In genomic region chr10:24257588-24257987, GRCh38 we compare ENCODE assay signal across 24 cellular contexts. TPM values are rescaled to one million over a fixed set of nuclear protein-coding genes. Genes with fewer than 3 reads are reported as not detected.
DNase-seq lines count a peak whose midpoint lies in the region; ATAC-seq, FAIRE-seq and TF ChIP-seq lines count a peak whose summit lies in the region.
"Had no signal": no experiment of that assay in that cellular context is flagged by ENCODE, and none has a peak within 500 bp of the region (broad histone marks: within the 10 kb centered on the region; RNA-seq: fewer than 3 reads in every experiment).

No MANE protein-coding gene starts in this region.

- no peaks in the 10 kb centered on the region for H3K4me1 ChIP-seq in IMR-90 (ENCODE audit: control insufficient read depth, insufficient read depth, low read length)
- H3K4me1 ChIP-seq in breast epithelium = peaks cover 11 to 36% of the 10 kb centered on the region in 2 donors
- H3K4me1 ChIP-seq in keratinocyte (ENCODE audit: control insufficient read depth, extremely low read depth, insufficient read depth, low read length) = peaks cover 40% of the 10 kb centered on the region
- peaks cover 80 to 81% (median 80%) of the 10 kb centered on the region in 3 donors for H3K4me1 ChIP-seq in skeletal muscle tissue (ENCODE audit: control insufficient read depth in 3 of 3, insufficient read depth in 3 of 3, low read length in 3 of 3)
- H3K4me1 ChIP-seq: BLaER1 had no signal

- H3K9me3 ChIP-seq in IMR-90 (ENCODE audit: control insufficient read depth, insufficient read depth, low read length) (no peaks in the 10 kb centered on the region), breast epithelium (no peaks in the 10 kb centered on the region), keratinocyte (ENCODE audit: control insufficient read depth, low read depth, low read length) (no peaks in the 10 kb centered on the region), skeletal muscle tissue (ENCODE audit: control insufficient read depth in 3 of 3, low read length in 3 of 3) (no peaks in the 10 kb centered on the region)
- H3K9me3 ChIP-seq: BLaER1 had no signal

- TF ChIP-seq POLR2A in IMR-90 (IDR thresholded peaks at IDR 0.05; ENCODE audit: low read depth, low read length) = no peak
- no peak for TF ChIP-seq POLR2A in breast epithelium (IDR thresholded peaks at IDR 0.05)
- TF ChIP-seq POLR2A in lower leg skin (IDR thresholded peaks at IDR 0.05) = no peak

- CTCF ChIA-PET in IMR-90 (lab: Yijun Ruan, JAX) = interaction anchor here (0.6 to 0.9 kb wide), 2 partner anchors 17 to 147 kb away, joined by 3 read pairs; no protein-coding TSS in a partner anchor

- no peak overlapping the region for H4K91ac ChIP-seq in IMR-90 (ENCODE audit: insufficient read depth, low read depth, low read length)

- no peak for FAIRE-seq in keratinocyte (lab: Jason Lieb, UNC)
- FAIRE-seq: A204.1 had no signal

- in situ Hi-C loops in IMR-90 (cut with MboI; ENCODE audit: low sequenced_read_pairs) = no loop called here

- H4K8ac ChIP-seq in IMR-90 (ENCODE audit: low read depth in 2 of 2, low read length in 2 of 2) = no peak overlapping the region

- no peak for TF ChIP-seq CTCF in IMR-90 (conservative IDR thresholded peaks at IDR 0.05; ENCODE audit: low read depth, low read length)
- TF ChIP-seq CTCF in breast epithelium (IDR thresholded peaks at IDR 0.05) = no peak
- no peak for TF ChIP-seq CTCF in keratinocyte (optimal IDR thresholded peaks at IDR 0.05 in 1 of 3, IDR thresholded peaks at IDR 0.05 in 1 of 3, conservative IDR thresholded peaks at IDR 0.05 in 1 of 3; ENCODE audit: extremely low read depth in 1 of 3, insufficient read depth in 2 of 3, low read length in 3 of 3)
- no peak for TF ChIP-seq CTCF in HFFc6 (IDR thresholded peaks at IDR 0.05)
- no peak for TF ChIP-seq CTCF in lower leg skin (IDR thresholded peaks at IDR 0.05)

- H4K5ac ChIP-seq in IMR-90 (ENCODE audit: low read depth, low read length) = no peak overlapping the region

- H3K18ac ChIP-seq in IMR-90 (ENCODE audit: low read depth, low read length) = no peak overlapping the region

- H2AFZ ChIP-seq in IMR-90 (replicated peaks; ENCODE audit: low read length, poor library complexity) = no peak overlapping the region
- H2AFZ ChIP-seq in keratinocyte (ENCODE audit: control insufficient read depth, low read length) = no peak overlapping the region

- H2BK20ac ChIP-seq in IMR-90 (ENCODE audit: low read depth, low read length) = no peak overlapping the region

- ATAC-seq in IMR-90 (ENCODE audit: low read depth) = no peak
- no peak for ATAC-seq in GM21447 (IDR thresholded peaks at IDR 0.05; ENCODE audit: unreplicated experiment)
- ATAC-seq: PC-3 had no signal

- no peaks in the 10 kb centered on the region for H3K79me1 ChIP-seq in IMR-90 (ENCODE audit: low read depth in 1 of 2, low read length in 2 of 2)

- DNase-seq in IMR-90 (no peak), breast epithelium (ENCODE audit: low spot score in 2 of 2) (no peak), keratinocyte (ENCODE audit: low read depth, low spot score) (no peak), HFFc6 (no peak), lower leg skin (ENCODE audit: low spot score in 2 of 2) (no peak)
- no peak for DNase-seq in stimulated activated CD4-positive, alpha-beta T cell treated with anti-CD3 and anti-CD28 coated beads, Interleukin-12 subunit alpha, Interleukin-12 subunit beta, amount 100 ng/mL, for 4 hours
- DNase-seq: CD4-positive, CD25-positive, alpha-beta regulatory T cell; DMS53; GOT3; HCEC 1CT; Karpas-422; NCI-H1092 treated with DMSO at 0.1 percent for 48 hours; NCI-H1436; NCI-H187 treated with DMSO at 0.1 percent for 48 hours; NCI-H2171 treated with DMSO at 0.1 percent for 48 hours; NCI-H345; NCI-H510A treated with DMSO at 0.1 percent for 48 hours; PC-3; Right ventricle myocardium superior had no signal

- no peak overlapping the region for H3K56ac ChIP-seq in IMR-90 (ENCODE audit: extremely low read depth, insufficient read depth, low read length)

- dilution Hi-C loops in IMR-90 (cut with HindIII; ENCODE audit: low sequenced_read_pairs, unreplicated experiment) (no loop called here), keratinocyte (cut with MboI; ENCODE audit: extremely low pct_ligation_motif_present, low sequenced_read_pairs) (no loop called here)

- H3K9me1 ChIP-seq in IMR-90 (ENCODE audit: insufficient read depth, low read length) = no peaks in the 10 kb centered on the region
- H3K9me1 ChIP-seq in keratinocyte (ENCODE audit: control insufficient read depth, extremely low read depth, insufficient read depth, low read length) = no peaks in the 10 kb centered on the region

- no peaks in the 10 kb centered on the region for H3K36me3 ChIP-seq in IMR-90 (ENCODE audit: control insufficient read depth, insufficient read depth, low read length)
- H3K36me3 ChIP-seq in breast epithelium = no peaks in the 10 kb centered on the region
- H3K36me3 ChIP-seq in keratinocyte (ENCODE audit: control insufficient read depth in 2 of 2, extremely low read depth in 1 of 2, insufficient read depth in 2 of 2, low read length in 2 of 2) = peaks cover 0 to 3% of the 10 kb centered on the region in 2 experiments
- no peaks in the 10 kb centered on the region for H3K36me3 ChIP-seq in skeletal muscle tissue (ENCODE audit: control insufficient read depth in 3 of 3, insufficient read depth in 3 of 3, low read length in 3 of 3)
- H3K36me3 ChIP-seq: BLaER1 had no signal

- no peak overlapping the region for H3K23ac ChIP-seq in IMR-90 (ENCODE audit: low read depth, low read length)

- POLR2A ChIA-PET in IMR-90 (lab: Charles Lee; ENCODE audit: unreplicated experiment) = no interaction called here

- H4K20me1 ChIP-seq in IMR-90 (ENCODE audit: insufficient read depth, low read length) = no peaks in the 10 kb centered on the region
- H4K20me1 ChIP-seq in keratinocyte (ENCODE audit: control insufficient read depth, extremely low read depth, insufficient read depth, low read length) = no peaks in the 10 kb centered on the region
- H4K20me1 ChIP-seq: BLaER1 had no signal

- no peaks in the 10 kb centered on the region for H3K9me3 Mint-ChIP-seq in HFFc6

- peaks cover 43% of the 10 kb centered on the region for H3K79me2 ChIP-seq in keratinocyte (ENCODE audit: control insufficient read depth, insufficient read depth, low read length)

- H2BK5ac ChIP-seq in IMR-90 (ENCODE audit: low read depth, low read length, poor library complexity, severe bottlenecking) = no peak overlapping the region

- H3K27ac Mint-ChIP-seq in HFFc6 = no peak overlapping the region
- H3K27ac Mint-ChIP-seq: CD4-positive, CD25-positive, alpha-beta regulatory T cell had no signal

- intact Hi-C loops in IMR-90 (cut with micrococcal nuclease) (no loop called here), breast epithelium (cut with DNase I; ENCODE audit: low total_unique reads) (no loop called here), lower leg skin (cut with DNase I; ENCODE audit: low total_unique reads) (no loop called here)

- no peak overlapping the region for H2BK120ac ChIP-seq in IMR-90 (ENCODE audit: low read depth, low read length)

- H3K27ac ChIP-seq in IMR-90 (ENCODE audit: insufficient read depth, low read length) (no peak overlapping the region), breast epithelium (peak overlapping the region; percentile 94 to 97), keratinocyte (ENCODE audit: control insufficient read depth, insufficient read depth, low read length) (no peak overlapping the region), skeletal muscle tissue (ENCODE audit: low read depth, low read length) (peak overlapping the region; percentile 83)
- H3K27ac ChIP-seq: BLaER1, HL-60 had no signal

- H3K4me2 ChIP-seq in IMR-90 (ENCODE audit: low read depth, low read length) (no peak overlapping the region), keratinocyte (ENCODE audit: control insufficient read depth, extremely low read depth, insufficient read depth, low read depth, low read length) (peak overlapping the region; percentile 98)
- H3K4me2 ChIP-seq: BLaER1 had no signal

- no peak overlapping the region for H3K14ac ChIP-seq in IMR-90 (replicated peaks; ENCODE audit: low read depth, low read length)

- no peaks in the 10 kb centered on the region for H3K4me1 Mint-ChIP-seq in HFFc6 (ENCODE audit: low read depth)
- H3K4me1 Mint-ChIP-seq: CD4-positive, CD25-positive, alpha-beta regulatory T cell had no signal

- H2AK5ac ChIP-seq in IMR-90 (ENCODE audit: low read depth, low read length) = no peak overlapping the region

- H2BK15ac ChIP-seq in IMR-90 (ENCODE audit: low read depth, low read length) = no peak overlapping the region

- no peak overlapping the region for H3K4me3 ChIP-seq in IMR-90 (ENCODE audit: insufficient read depth, low read depth, low read length)
- peak overlapping the region in 1 of 3 donors; percentile 60 for H3K4me3 ChIP-seq in breast epithelium
- H3K4me3 ChIP-seq in keratinocyte (ENCODE audit: control insufficient read depth in 2 of 3, extremely low read depth in 1 of 3, insufficient read depth in 2 of 3, low read depth in 1 of 3, low read length in 3 of 3) = peak overlapping the region in 1 of 3 experiments; percentile 3
- no peak overlapping the region for H3K4me3 ChIP-seq in skeletal muscle tissue (ENCODE audit: low read length in 3 of 3)
- no peak overlapping the region for H3K4me3 ChIP-seq in lower leg skin (ENCODE audit: low read depth, poor library complexity, severe bottlenecking)
- H3K4me3 ChIP-seq: BLaER1 had no signal

- peak overlapping the region; percentile 43 for H2AK9ac ChIP-seq in IMR-90 (replicated peaks; ENCODE audit: low read depth, low read length, poor library complexity)

- BruUV-seq in IMR-90 (replicated peaks; lab: Mats Ljungman, UMichigan) = no TSS peak

- TF ChIP-seq RAD21 in IMR-90 (IDR thresholded peaks at IDR 0.05; ENCODE audit: low read length) = no peak

- H3K36me3 Mint-ChIP-seq in HFFc6 (ENCODE audit: low read depth) = no peaks in the 10 kb centered on the region
- H3K36me3 Mint-ChIP-seq: CD4-positive, CD25-positive, alpha-beta regulatory T cell had no signal

- H3K4me3 Mint-ChIP-seq in HFFc6 = no peak overlapping the region
- H3K4me3 Mint-ChIP-seq: CD4-positive, CD25-positive, alpha-beta regulatory T cell had no signal

- no peak overlapping the region for H3K4ac ChIP-seq in IMR-90 (ENCODE audit: low read depth, low read length)

- H3K27me3 ChIP-seq in IMR-90 (ENCODE audit: control insufficient read depth, insufficient read depth, low read length) = no peaks in the 10 kb centered on the region
- H3K27me3 ChIP-seq in breast epithelium = no peaks in the 10 kb centered on the region
- H3K27me3 ChIP-seq in keratinocyte (ENCODE audit: control insufficient read depth, extremely low read depth, insufficient read depth, low read length) = no peaks in the 10 kb centered on the region
- H3K27me3 ChIP-seq in skeletal muscle tissue (ENCODE audit: control insufficient read depth in 3 of 3, insufficient read depth in 3 of 3, low read length in 3 of 3) = no peaks in the 10 kb centered on the region
- H3K27me3 ChIP-seq: BLaER1 had no signal

- WGBS in IMR-90 (ENCODE audit: extremely low coverage in 2 of 2, insufficient read length in 1 of 2), 2 experiments = 62% methylated on average over 4 of the region's 4 CpGs; no CpG with 5 or more reads in 1 of the 2 experiments
- WGBS in lower leg skin, 2 donors = 83 to 96% methylated on average over 4 of the region's 4 CpGs

- no peak overlapping the region for H3K9ac ChIP-seq in IMR-90 (ENCODE audit: low read depth, low read length)
- no peak overlapping the region for H3K9ac ChIP-seq in keratinocyte (ENCODE audit: control insufficient read depth, extremely low read depth, insufficient read depth, low read length)
- H3K9ac ChIP-seq in skeletal muscle tissue (ENCODE audit: low read depth in 1 of 3, low read length in 3 of 3) = no peak overlapping the region
- H3K9ac ChIP-seq: BLaER1 had no signal

- peaks cover 3% of the 10 kb centered on the region; the same call in 1 of the 2 replicates for H3K27me3 Mint-ChIP-seq in HFFc6 (ENCODE audit: insufficient read depth)
- H3K27me3 Mint-ChIP-seq: CD4-positive, CD25-positive, alpha-beta regulatory T cell had no signal

RNA-seq across cellular contexts. Expression of gene KIAA1217, which starts 48.6 kb away (rescaled TPM):
- total RNA-seq in IMR-90 (2012; rRNA removed) (3.1 and 3.4 TPM in 2 replicates), breast epithelium (100 to 1,000 TPM in 1 of 3 donors, 10 to 100 TPM in 2; 19.7 to 154 (median 83.6) TPM), skeletal muscle tissue (16.2 TPM), lower leg skin (10 to 100 TPM; 34.8 to 66.8 (median 52.9) TPM)
- polyA plus RNA-seq in IMR-90 (2012; rRNA removed) (3.4 and 4.4 TPM in 2 replicates), keratinocyte (8.0 to 12.6 TPM (median 10.4 TPM) in 3 replicates)
- 2.3 and 3.1 TPM in 2 replicates for polyA plus RNA-seq in IMR-90 (2012; cell fraction: cytosol; rRNA removed)
- polyA plus RNA-seq in IMR-90 (2012; cell fraction: nucleus; rRNA removed; ENCODE audit: low replicate concordance) = 7.0 and 13.4 TPM in 2 replicates
- polyA plus RNA-seq in keratinocyte (2011; ENCODE audit: low read depth) = 23.1 TPM
- 7.7 and 9.0 TPM in 2 replicates for polyA plus RNA-seq in keratinocyte (2011; cell fraction: cytosol; rRNA removed)
- 50.6 and 52.0 TPM in 2 replicates for polyA plus RNA-seq in keratinocyte (2011; cell fraction: nucleus; rRNA removed)
- polyA plus RNA-seq in keratinocyte (2012; ENCODE audit: low replicate concordance) = 11.9 and 14.5 TPM in 2 replicates
- 18.5 to 31.6 TPM (median 27.2 TPM) in 3 replicates for polyA minus RNA-seq in keratinocyte
- polyA minus RNA-seq in keratinocyte (2011; cell fraction: cytosol; rRNA and poly(A)+ RNA removed) = 9.4 TPM
- polyA minus RNA-seq in keratinocyte (2011; cell fraction: nucleus; rRNA and poly(A)+ RNA removed) = 25.2 and 61.7 TPM in 2 replicates
- total RNA-seq in HFFc6 (2021; fragmentation: NEBNext Ultra II Directional; extraction: Animal tissue kit (Norgen Biotek cat#: 25700)) = 1 to 10 TPM; 1.3 to 2.1 (median 2.0) TPM
- polyA plus RNA-seq: CD4-positive, CD25-positive, alpha-beta regulatory T cell had no signal

Comparison
In these comparisons a context has a peak if more than half of its experiments do, and no peak if none do; other contexts are left out.
1. H3K27ac ChIP-seq: peak in breast epithelium (2 of 2) and skeletal muscle tissue (single experiment); none in IMR-90 (single experiment) and keratinocyte (single experiment).